In genomic region chr10:124417846-124418725, GRCh38 we compare ENCODE assay signal across 8 cellular contexts. TPM values are rescaled to one million over a fixed set of nuclear protein-coding genes. Genes with fewer than 3 reads are reported as not detected.
A peak's percentile ranks its signal among the peaks of the same experiment; 100 is the strongest.
DNase-seq lines count a peak whose midpoint lies in the region; ATAC-seq, FAIRE-seq and TF ChIP-seq lines count a peak whose summit lies in the region.

No MANE protein-coding gene starts in this region.

- H3K27me3 Mint-ChIP-seq in immature natural killer cell (ENCODE audit: low read depth in 3 of 3) = peaks cover 4 to 12% (median 4%) of the 10 kb centered on the region in 3 donors

- DNase-seq in DMS53 (lab: John Stamatoyannopoulos, UW) = peak; percentile 78
- peak; percentile 69 for DNase-seq in KBM-7
- DNase-seq in WERI-Rb-1 = peak; percentile 66
- DNase-seq in bronchial epithelial cell (ENCODE audit: low read depth) = no peak
- peak; percentile 52 to 61 (median 55) for DNase-seq in immature natural killer cell
- no peak for DNase-seq in D721Med (ENCODE audit: insufficient read length, low spot score)

- H3K27me3 ChIP-seq in WERI-Rb-1 (ENCODE audit: insufficient read depth, low read depth, severe bottlenecking) (no peaks in the 10 kb centered on the region), bronchial epithelial cell (ENCODE audit: control insufficient read depth, insufficient read depth, low read length) (no peaks in the 10 kb centered on the region), skeletal muscle tissue (ENCODE audit: control insufficient read depth in 3 of 3, insufficient read depth in 3 of 3, low read length in 3 of 3) (peaks cover 0 to 12% (median 0%) of the 10 kb centered on the region in 3 donors)

- no peaks in the 10 kb centered on the region for H3K36me3 ChIP-seq in WERI-Rb-1
- no peaks in the 10 kb centered on the region for H3K36me3 ChIP-seq in bronchial epithelial cell (ENCODE audit: control insufficient read depth, insufficient read depth, low read length)
- H3K36me3 ChIP-seq in skeletal muscle tissue (ENCODE audit: control insufficient read depth in 3 of 3, insufficient read depth in 3 of 3, low read length in 3 of 3) = no peaks in the 10 kb centered on the region

- FAIRE-seq in bronchial epithelial cell (lab: Jason Lieb, UNC) (no peak), D721Med (lab: Jason Lieb, UNC) (no peak)

- peak overlapping the region; percentile 74 to 88 (median 83) for H3K9ac ChIP-seq in skeletal muscle tissue (ENCODE audit: low read depth in 1 of 3, low read length in 3 of 3)

- no peaks in the 10 kb centered on the region for H3K9me3 ChIP-seq in WERI-Rb-1 (ENCODE audit: severe bottlenecking)
- H3K9me3 ChIP-seq in skeletal muscle tissue (ENCODE audit: control insufficient read depth in 3 of 3, low read length in 3 of 3) = no peaks in the 10 kb centered on the region

- H3K4me3 ChIP-seq in WERI-Rb-1 (ENCODE audit: low read depth, low read length) (peak overlapping the region; percentile 79), bronchial epithelial cell (ENCODE audit: low read depth, low read length) (peak overlapping the region; percentile 65), skeletal muscle tissue (ENCODE audit: low read length in 3 of 3) (peak overlapping the region; percentile 76 to 79 (median 79))

- H3K4me3 Mint-ChIP-seq in immature natural killer cell = peak overlapping the region; percentile 75 to 80 (median 79)

- in situ Hi-C loops in KBM-7 (cut with MboI; ENCODE audit: low pct_unique_long_range_greater_than_20kb, low sequenced_read_pairs) = no loop called here

- no peak for TF ChIP-seq CTCF in WERI-Rb-1 (IDR thresholded peaks at IDR 0.05; ENCODE audit: low read depth, low read length)
- no peak for TF ChIP-seq CTCF in bronchial epithelial cell (IDR thresholded peaks at IDR 0.05; ENCODE audit: insufficient read depth, low read length, severe bottlenecking)
- TF ChIP-seq CTCF in D721Med (IDR thresholded peaks at IDR 0.05; ENCODE audit: insufficient read depth, missing control alignments) = no peak

- H3K4me1 Mint-ChIP-seq in immature natural killer cell = peaks cover 10 to 17% of the 10 kb centered on the region in 2 donors

- H3K4me1 ChIP-seq in skeletal muscle tissue (ENCODE audit: control insufficient read depth in 3 of 3, insufficient read depth in 3 of 3, low read length in 3 of 3) = peaks cover 23 to 33% (median 33%) of the 10 kb centered on the region in 3 donors

- H3K27ac ChIP-seq in WERI-Rb-1 (peak overlapping the region; percentile 68), skeletal muscle tissue (ENCODE audit: low read depth, low read length) (peak overlapping the region; percentile 87)

- peak overlapping the region in 5 of 6 donors; percentile 29 to 71 (median 57) for H3K27ac Mint-ChIP-seq in immature natural killer cell

- no peaks in the 10 kb centered on the region for H3K9me3 Mint-ChIP-seq in immature natural killer cell

- no peaks in the 10 kb centered on the region for H3K36me3 Mint-ChIP-seq in immature natural killer cell

- ATAC-seq in GM21723 (IDR thresholded peaks at IDR 0.05; ENCODE audit: unreplicated experiment) = peak; percentile 40

RNA-seq across cellular contexts. Expression of gene OAT, which starts 0.6 kb away (rescaled TPM):
- total RNA-seq in bronchial epithelial cell (117 and 130 TPM in 2 replicates), skeletal muscle tissue (106 TPM)
- polyA plus RNA-seq in immature natural killer cell = 100 to 1,000 TPM in 1 of 3 donors, 10 to 100 TPM in 2; 69.0 to 146 (median 74.0) TPM

RNA-seq across cellular contexts. Expression of gene NKX1-2, which starts 31.7 kb away (rescaled TPM):
- total RNA-seq in bronchial epithelial cell (0.51 and 2.1 TPM in 2 replicates), skeletal muscle tissue (not detected)
- polyA plus RNA-seq in immature natural killer cell = not detected

RNA-seq across cellular contexts. Expression of gene LHPP, which starts 43.5 kb away (rescaled TPM):
- 14.0 and 17.8 TPM in 2 replicates for total RNA-seq in bronchial epithelial cell
- polyA plus RNA-seq in immature natural killer cell = 10 to 100 TPM; 10.1 to 15.3 (median 14.2) TPM
- 4.2 TPM for total RNA-seq in skeletal muscle tissue

Comparison
In these comparisons a context has a peak if more than half of its experiments do, and no peak if none do; other contexts are left out.
1. DNase-seq: peak in DMS53 (single experiment), KBM-7 (single experiment), WERI-Rb-1 (single experiment) and immature natural killer cell (3 of 3); none in bronchial epithelial cell (single experiment) and D721Med (single experiment).
2. Peak in every context shown above with its lines, with median percentiles within 50 percentile points of each other: H3K4me3 ChIP-seq.